8 cellular contexts compared by ENCODE assay signal in the genomic region with DNA sequence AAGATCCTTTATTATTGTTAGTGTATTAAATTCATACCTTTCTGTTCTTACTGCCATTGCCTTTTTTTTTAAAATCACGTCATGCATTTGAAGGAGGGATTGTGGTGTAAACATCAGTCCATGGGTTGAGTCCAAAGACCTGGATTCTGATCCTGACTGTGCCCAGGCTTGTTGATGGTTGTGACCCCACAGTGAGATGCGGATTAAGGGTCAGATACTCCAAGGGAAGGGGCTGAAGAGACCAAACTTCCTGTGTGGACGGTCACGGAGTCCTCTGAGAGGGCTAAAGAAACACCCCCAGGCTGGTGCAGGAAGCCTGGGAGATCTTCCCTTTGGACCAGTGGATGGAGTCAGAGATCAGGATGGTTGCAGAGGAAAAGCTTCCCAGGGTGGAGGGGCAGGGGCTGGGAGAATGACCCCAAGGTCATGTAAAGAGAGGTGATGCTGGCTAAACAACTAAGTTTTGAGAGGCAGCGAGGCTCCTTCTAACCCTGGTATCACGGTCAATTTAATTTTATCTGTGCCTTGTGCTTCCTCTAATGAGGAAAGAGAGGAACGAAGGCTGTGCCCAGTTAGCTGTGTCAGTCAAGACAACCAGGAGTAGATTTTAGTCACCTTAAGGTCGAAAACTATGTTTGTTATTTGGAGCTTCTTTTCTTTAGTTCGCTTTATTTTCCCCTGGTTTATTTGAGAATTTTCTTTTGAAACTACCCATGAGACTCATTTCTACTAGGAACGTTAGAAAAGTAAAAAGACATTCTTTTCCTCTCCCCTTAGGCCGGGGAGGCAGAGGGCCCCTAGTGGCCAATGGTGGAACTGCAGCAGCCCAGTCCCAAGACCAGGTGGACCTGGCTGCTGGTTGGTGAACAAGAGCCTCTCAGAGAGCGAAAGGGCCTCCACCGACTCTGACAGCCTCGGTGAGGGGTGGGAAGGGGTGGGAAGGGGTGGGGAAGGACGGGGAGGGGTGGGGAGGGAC. TPM values are rescaled to one million over a fixed set of nuclear protein-coding genes. Genes with fewer than 3 reads are reported as not detected.
A peak's percentile ranks its signal among the peaks of the same experiment; 100 is the strongest.
DNase-seq lines count a peak whose midpoint lies in the region; ATAC-seq and TF ChIP-seq lines count a peak whose summit lies in the region.

No MANE protein-coding gene starts in this region.

- peak; percentile 93 for TF ChIP-seq CTCF in lower lobe of right lung (IDR thresholded peaks at IDR 0.05)

- H3K4me3 ChIP-seq in CD4-positive, alpha-beta memory T cell (ENCODE audit: low read length in 2 of 2) = no peak overlapping the region
- H3K4me3 ChIP-seq in lower lobe of right lung = no peak overlapping the region

- no peak overlapping the region for H3K27ac ChIP-seq in CD4-positive, alpha-beta memory T cell (ENCODE audit: low read depth, low read length)
- H3K27ac ChIP-seq in lower lobe of right lung = peak overlapping the region; percentile 21

- H3K27me3 ChIP-seq in CD4-positive, alpha-beta memory T cell (ENCODE audit: insufficient read depth, low read length) = no peaks in the 10 kb centered on the region
- no peaks in the 10 kb centered on the region for H3K27me3 ChIP-seq in lower lobe of right lung (ENCODE audit: low read depth)

- no peaks in the 10 kb centered on the region for H3K36me3 Mint-ChIP-seq in CD4-positive, alpha-beta memory T cell

- no peaks in the 10 kb centered on the region for H3K27me3 Mint-ChIP-seq in CD4-positive, alpha-beta memory T cell

- CTCF ChIA-PET in CD4-positive, alpha-beta memory T cell (lab: Charles Lee; ENCODE audit: partially characterized antibody) = interaction anchor here (0.6 to 1.6 kb wide), 15 partner anchors 8 to 144 kb away, joined by 3 to 12 read pairs (median 3); partner anchors contain the start of gene GPR161

- H3K4me3 Mint-ChIP-seq in CD4-positive, alpha-beta memory T cell = peak overlapping the region in 1 of 8 donors; percentile 30

- no peak overlapping the region for H3K27ac Mint-ChIP-seq in CD4-positive, alpha-beta memory T cell

- no peaks in the 10 kb centered on the region for H3K4me1 ChIP-seq in CD4-positive, alpha-beta memory T cell (ENCODE audit: insufficient read depth, low read length)
- peaks cover 9% of the 10 kb centered on the region for H3K4me1 ChIP-seq in lower lobe of right lung

- ATAC-seq in GM19438 (IDR thresholded peaks at IDR 0.05; ENCODE audit: low read depth, unreplicated experiment) = peak; percentile 84
- peak; percentile 91 for ATAC-seq in HG03521 (IDR thresholded peaks at IDR 0.05; ENCODE audit: unreplicated experiment)
- peak; percentile 97 to 98 for ATAC-seq in lower lobe of right lung

- intact Hi-C loops in CD4-positive, alpha-beta memory T cell (cut with micrococcal nuclease) = loop anchor here (5.0 kb wide), 1 partner anchor 63 kb away; no protein-coding TSS in a partner anchor
- intact Hi-C loops in lower lobe of right lung (cut with DNase I) = no loop called here

- POLR2A ChIA-PET in CD4-positive, alpha-beta memory T cell (lab: Charles Lee; ENCODE audit: partially characterized antibody) = no interaction called here

- no peaks in the 10 kb centered on the region for H3K9me3 ChIP-seq in CD4-positive, alpha-beta memory T cell (ENCODE audit: control insufficient read depth in 1 of 2, low read length in 2 of 2)
- no peaks in the 10 kb centered on the region for H3K9me3 ChIP-seq in lower lobe of right lung

- DNase-seq in CD4-positive, alpha-beta memory T cell = peak; percentile 69 to 78 (median 72)
- DNase-seq in NCI-H748 treated with DMSO at 0.1 percent for 48 hours (lab: John Stamatoyannopoulos, UW) = peak; percentile 39
- peak; percentile 84 to 86 for DNase-seq in activated CD4-positive, alpha-beta T cell treated with anti-CD3 and anti-CD28 coated beads, Interleukin-2, amount 50 U/mL, for 4 hours
- DNase-seq in dermis microvascular lymphatic vessel endothelial cell (ENCODE audit: low read depth in 2 of 2) = peak; percentile 52 to 85
- peak; percentile 89 for DNase-seq in lower lobe of right lung
- peak; percentile 64 for DNase-seq in stimulated activated CD8-positive, alpha-beta memory T cell treated with anti-CD3 and anti-CD28 coated beads, Interleukin-12 subunit alpha, Interleukin-12 subunit beta, amount 100 ng/mL, for 4 hours (ENCODE audit: low read depth)

- no peaks in the 10 kb centered on the region for H3K9me3 Mint-ChIP-seq in CD4-positive, alpha-beta memory T cell

- H3K36me3 ChIP-seq in CD4-positive, alpha-beta memory T cell (ENCODE audit: insufficient read depth, low read length) = no peaks in the 10 kb centered on the region
- H3K36me3 ChIP-seq in lower lobe of right lung = no peaks in the 10 kb centered on the region

- peaks cover 0 to 13% (median 4%) of the 10 kb centered on the region in 4 donors for H3K4me1 Mint-ChIP-seq in CD4-positive, alpha-beta memory T cell

RNA-seq across cellular contexts. Expression of gene GPR161, which starts 8.7 kb away (rescaled TPM):
- under 1 TPM in 1 of 2 experiments, not detected in 1; 0.12 TPM for total RNA-seq in CD4-positive, alpha-beta memory T cell
- under 1 TPM; 0.09 to 0.10 TPM for polyA plus RNA-seq in CD4-positive, alpha-beta memory T cell
- total RNA-seq in dermis microvascular lymphatic vessel endothelial cell (11.9 and 12.9 TPM in 2 replicates), lower lobe of right lung (9.6 TPM)

RNA-seq across cellular contexts. Expression of gene TIPRL, which starts 33.3 kb away (rescaled TPM):
- total RNA-seq in CD4-positive, alpha-beta memory T cell = 10 to 100 TPM; 23.8 to 28.3 TPM
- polyA plus RNA-seq in CD4-positive, alpha-beta memory T cell = 10 to 100 TPM; 36.3 to 37.8 TPM
- total RNA-seq in dermis microvascular lymphatic vessel endothelial cell (24.3 and 30.0 TPM in 2 replicates), lower lobe of right lung (23.7 TPM)

Comparison
In these comparisons a context has a peak if more than half of its experiments do, and no peak if none do; other contexts are left out.
1. DNase-seq: peak in every context shown above with its lines; median percentile 89 in lower lobe of right lung; 85 in activated CD4-positive, alpha-beta T cell treated with anti-CD3 and anti-CD28 coated beads, Interleukin-2, amount 50 U/mL, for 4 hours; 72 in CD4-positive, alpha-beta memory T cell; 68 in dermis microvascular lymphatic vessel endothelial cell; 64 in stimulated activated CD8-positive, alpha-beta memory T cell treated with anti-CD3 and anti-CD28 coated beads, Interleukin-12 subunit alpha, Interleukin-12 subunit beta, amount 100 ng/mL, for 4 hours; 39 in NCI-H748 treated with DMSO at 0.1 percent for 48 hours.